Comparison of ENCODE assay signal across 8 cellular contexts in the genomic region with DNA sequence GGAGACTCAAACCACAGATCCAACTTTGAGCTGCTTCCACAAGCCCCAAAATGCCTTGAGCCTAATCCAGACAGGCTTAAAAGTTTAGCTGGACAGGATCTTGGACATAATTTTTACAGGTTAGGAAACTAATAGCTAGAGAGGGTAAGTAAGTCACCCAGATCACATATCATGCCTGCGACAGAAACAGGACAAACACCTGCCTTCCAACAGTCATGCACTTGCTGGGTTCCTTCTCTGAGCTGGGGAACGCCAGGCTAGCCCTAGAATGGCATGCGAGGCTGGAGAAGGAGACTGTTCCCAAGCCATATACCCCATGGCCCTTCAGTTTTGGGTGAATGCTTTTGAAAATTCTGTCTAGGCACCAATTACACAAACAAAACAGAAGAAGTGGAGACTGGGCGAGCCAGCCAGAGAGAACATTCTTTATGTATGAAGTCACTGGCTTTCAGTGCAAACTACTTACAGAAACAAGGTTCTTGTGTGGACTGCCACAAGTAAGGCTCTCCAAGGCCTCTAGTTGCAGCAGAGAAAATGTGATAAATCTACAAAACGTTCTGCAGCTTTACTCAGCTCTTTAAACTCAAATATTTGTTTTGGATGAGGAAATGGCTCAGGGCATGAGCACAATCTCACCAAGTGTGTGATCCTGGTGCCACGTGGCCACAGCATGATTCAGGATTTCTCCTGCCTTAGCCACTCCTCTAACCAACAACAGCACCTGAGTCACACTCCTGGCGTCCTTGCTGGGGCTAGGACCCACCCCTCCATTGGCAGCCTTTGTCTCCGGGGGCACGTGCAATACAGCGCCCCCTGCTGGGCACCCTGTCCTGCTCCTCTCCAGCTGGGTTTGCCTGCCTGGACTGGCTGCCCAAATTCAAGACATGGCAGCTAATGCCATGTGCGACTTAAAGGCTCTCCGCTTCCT.
DNase-seq lines count a peak whose midpoint lies in the region; ATAC-seq, FAIRE-seq and TF ChIP-seq lines count a peak whose summit lies in the region.

No MANE protein-coding gene starts in this region.

- H3K36me3 Mint-ChIP-seq in HFFc6 (ENCODE audit: low read depth): no peaks in the 10 kb centered on the region; the same call in 1 of the 2 replicates
- no peaks in the 10 kb centered on the region for H3K36me3 Mint-ChIP-seq in activated naive CD4-positive, alpha-beta T cell treated with anti-CD3 and anti-CD28 coated beads, Interleukin-2, amount 10 ng/mL, durations not matched to agents 7 days and 5 days

- FAIRE-seq in urothelium cell line (lab: Jason Lieb, UNC): no peak

- DNase-seq in HFFc6 (peak; percentile 98), RPMI7951 (ENCODE audit: low read depth) (peak; percentile 90), cardiac muscle cell (ENCODE audit: low read depth in 1 of 2, low spot score in 1 of 2) (peak; percentile 41 to 95), psoas muscle (peak; percentile 76 to 79), urothelium cell line (ENCODE audit: low spot score) (peak; percentile 87)
- DNase-seq in activated naive CD4-positive, alpha-beta T cell treated with anti-CD3 and anti-CD28 coated beads, Interleukin-2, amount 10 ng/mL, durations not matched to agents 7 days and 5 days: peak; percentile 53

- no peaks in the 10 kb centered on the region for H3K9me3 Mint-ChIP-seq in HFFc6
- H3K9me3 Mint-ChIP-seq in activated naive CD4-positive, alpha-beta T cell treated with anti-CD3 and anti-CD28 coated beads, Interleukin-2, amount 10 ng/mL, durations not matched to agents 7 days and 5 days: no peaks in the 10 kb centered on the region

- intact Hi-C loops in psoas muscle (cut with DNase I): loop anchor here (5.0 to 10.0 kb wide), 2 partner anchors 72 to 149 kb away; a partner anchor contains a TSS

- H3K9me3 ChIP-seq in cardiac muscle cell (ENCODE audit: low read depth) (no peaks in the 10 kb centered on the region), psoas muscle (no peaks in the 10 kb centered on the region)

- H3K27me3 ChIP-seq in cardiac muscle cell (no peaks in the 10 kb centered on the region), psoas muscle (ENCODE audit: insufficient read depth in 3 of 3, low read length in 2 of 3) (no peaks in the 10 kb centered on the region)

- peak overlapping the region; percentile 99 for H3K27ac Mint-ChIP-seq in HFFc6
- H3K27ac Mint-ChIP-seq in activated naive CD4-positive, alpha-beta T cell treated with anti-CD3 and anti-CD28 coated beads, Interleukin-2, amount 10 ng/mL, durations not matched to agents 7 days and 5 days: no peak overlapping the region

- H3K27ac ChIP-seq in C4-2B: peak overlapping the region; percentile 98
- H3K27ac ChIP-seq in cardiac muscle cell: no peak overlapping the region
- H3K27ac ChIP-seq in psoas muscle: peak overlapping the region; percentile 77

- no peaks in the 10 kb centered on the region for H3K36me3 ChIP-seq in cardiac muscle cell
- no peaks in the 10 kb centered on the region for H3K36me3 ChIP-seq in psoas muscle (ENCODE audit: insufficient read depth in 1 of 2, low read depth in 1 of 2)

- CTCF ChIA-PET in activated naive CD4-positive, alpha-beta T cell treated with anti-CD3 and anti-CD28 coated beads, Interleukin-2, amount 10 ng/mL, durations not matched to agents 7 days and 5 days (lab: Charles Lee): interaction anchor here (0.6 to 3.0 kb wide), 24 partner anchors 8 to 196 kb away, joined by 3 to 43 read pairs (median 4); a partner anchor contains a TSS

- H3K27me3 Mint-ChIP-seq in HFFc6 (ENCODE audit: insufficient read depth): no peaks in the 10 kb centered on the region; the same call in 1 of the 2 replicates
- H3K27me3 Mint-ChIP-seq in activated naive CD4-positive, alpha-beta T cell treated with anti-CD3 and anti-CD28 coated beads, Interleukin-2, amount 10 ng/mL, durations not matched to agents 7 days and 5 days: peaks cover 6% of the 10 kb centered on the region

- peak overlapping the region; percentile 85 for H3K4me3 Mint-ChIP-seq in HFFc6
- H3K4me3 Mint-ChIP-seq in activated naive CD4-positive, alpha-beta T cell treated with anti-CD3 and anti-CD28 coated beads, Interleukin-2, amount 10 ng/mL, durations not matched to agents 7 days and 5 days: no peak overlapping the region

- H3K4me1 ChIP-seq in cardiac muscle cell (ENCODE audit: low read depth): peaks cover 4% of the 10 kb centered on the region
- H3K4me1 ChIP-seq in psoas muscle: peaks cover 18% of the 10 kb centered on the region

- H3K4me1 Mint-ChIP-seq in HFFc6 (ENCODE audit: low read depth): peaks cover 77% of the 10 kb centered on the region
- H3K4me1 Mint-ChIP-seq in activated naive CD4-positive, alpha-beta T cell treated with anti-CD3 and anti-CD28 coated beads, Interleukin-2, amount 10 ng/mL, durations not matched to agents 7 days and 5 days: peaks cover 25% of the 10 kb centered on the region

- H3K4me3 ChIP-seq in cardiac muscle cell: no peak overlapping the region
- H3K4me3 ChIP-seq in psoas muscle: no peak overlapping the region

- ATAC-seq in psoas muscle: peak; percentile 77 to 92 (median 86)
- ATAC-seq in HG03571 (IDR thresholded peaks at IDR 0.05; ENCODE audit: unreplicated experiment): no peak

- peak; percentile 100 for TF ChIP-seq CTCF in C4-2B (conservative IDR thresholded peaks at IDR 0.05)
- peak; percentile 100 for TF ChIP-seq CTCF in HFFc6 (IDR thresholded peaks at IDR 0.05)
- TF ChIP-seq CTCF in cardiac muscle cell (IDR thresholded peaks at IDR 0.05; ENCODE audit: low read depth, low read length): peak; percentile 95
- peak; percentile 65 for TF ChIP-seq CTCF in psoas muscle (IDR thresholded peaks at IDR 0.05)

- WGBS in psoas muscle, 3 donors: 26 to 31% (median 29%) methylated on average over 12 of the region's 12 CpGs
